Comparison of ENCODE assay signal across 23 cellular contexts in genomic region chr10:24475598-24475997, GRCh38.
A peak's percentile ranks its signal among the peaks of the same experiment; 100 is the strongest.
DNase-seq lines count a peak whose midpoint lies in the region; ATAC-seq, FAIRE-seq and TF ChIP-seq lines count a peak whose summit lies in the region.
"Had no signal": no experiment of that assay in that cellular context is flagged by ENCODE, and none has a peak within 500 bp of the region (broad histone marks: within the 10 kb centered on the region; RNA-seq: fewer than 3 reads in every experiment).

No MANE protein-coding gene starts in this region.

- no peak overlapping the region for H3K23ac ChIP-seq in trophoblast cell (ENCODE audit: low read length)

- H3K4me2 ChIP-seq in HepG2 (ENCODE audit: low read depth, low read length) (no peak overlapping the region), trophoblast cell (ENCODE audit: low read length) (no peak overlapping the region)
- H3K4me2 ChIP-seq: A549; BLaER1 treated with 17β-estradiol and CSF1 and Interleukin-3, amounts not matched to agents 10 nM and 100 nM had no signal

- H2AK5ac ChIP-seq in trophoblast cell (ENCODE audit: low read length), result no peak overlapping the region

- no peak overlapping the region for H3K27ac Mint-ChIP-seq in activated T-helper 1 cell treated with anti-CD3 and anti-CD28 coated beads, Interleukin-12 subunit alpha, Interleukin-12 subunit beta, Interleukin-2, Interleukin-4 antibody, amounts not matched to agents 30 ng/mL and 10 ng/mL and 1 ng/mL, durations not matched to agents 14 hours and 24 hours and 36 hours
- H3K27ac Mint-ChIP-seq: B cell; CD4-positive, alpha-beta T cell; CD8-positive, alpha-beta T cell had no signal

- in situ Hi-C loops in HepG2 (cut with HindIII; ENCODE audit: extremely low pct_ligation_motif_present, low pct_unique_long_range_greater_than_20kb), result no loop called here

- H3K14ac ChIP-seq in trophoblast cell (ENCODE audit: low read length), result no peak overlapping the region

- no peak overlapping the region for H2BK120ac ChIP-seq in trophoblast cell (ENCODE audit: insufficient read depth, low read length, poor library complexity)

- H3K9me3 ChIP-seq in HepG2 (ENCODE audit: low read length) (no peaks in the 10 kb centered on the region), right lobe of liver (no peaks in the 10 kb centered on the region), trophoblast cell (ENCODE audit: insufficient read depth, low read depth, low read length) (peaks cover 3% of the 10 kb centered on the region)
- H3K9me3 ChIP-seq: A549 had no signal

- POLR2A ChIA-PET in HepG2 (lab: Yijun Ruan, JAX), result no interaction called here

- no peaks in the 10 kb centered on the region for H3K4me1 Mint-ChIP-seq in activated T-helper 1 cell treated with anti-CD3 and anti-CD28 coated beads, Interleukin-12 subunit alpha, Interleukin-12 subunit beta, Interleukin-2, Interleukin-4 antibody, amounts not matched to agents 30 ng/mL and 10 ng/mL and 1 ng/mL, durations not matched to agents 14 hours and 24 hours and 36 hours (ENCODE audit: low read depth)
- H3K4me1 Mint-ChIP-seq: B cell had no signal

- no peak overlapping the region for H3K4me3 ChIP-seq in HepG2 (replicated peaks in 1 of 3; ENCODE audit: insufficient read depth in 1 of 3, low read depth in 2 of 3, low read length in 3 of 3)
- H3K4me3 ChIP-seq in right lobe of liver, result no peak overlapping the region
- no peak overlapping the region for H3K4me3 ChIP-seq in trophoblast cell (ENCODE audit: low read depth, low read length)
- H3K4me3 ChIP-seq: A549; BLaER1 treated with 17β-estradiol and CSF1 and Interleukin-3, amounts not matched to agents 10 nM and 100 nM had no signal

- H4K91ac ChIP-seq in trophoblast cell (ENCODE audit: low read depth, low read length), result no peak overlapping the region

- H4K20me1 ChIP-seq in HepG2 (ENCODE audit: insufficient read depth, low read length), result no peaks in the 10 kb centered on the region

- H3K18ac ChIP-seq in trophoblast cell (ENCODE audit: low read length), result no peak overlapping the region

- TF ChIP-seq RAD21 in HepG2 (CRISPR knock-in tag; IDR thresholded peaks at IDR 0.05), result no peak

- H3K9me3 Mint-ChIP-seq in activated T-helper 1 cell treated with anti-CD3 and anti-CD28 coated beads, Interleukin-12 subunit alpha, Interleukin-12 subunit beta, Interleukin-2, Interleukin-4 antibody, amounts not matched to agents 30 ng/mL and 10 ng/mL and 1 ng/mL, durations not matched to agents 14 hours and 24 hours and 36 hours, result peaks cover 34% of the 10 kb centered on the region

- H3K36me3 ChIP-seq in HepG2 (replicated peaks in 1 of 2; ENCODE audit: control insufficient read depth in 1 of 2, insufficient read depth in 2 of 2, low read length in 2 of 2), result peaks cover 8 to 26% of the 10 kb centered on the region in 2 experiments
- peaks cover 0 to 17% (median 2%) of the 10 kb centered on the region in 4 donors for H3K36me3 ChIP-seq in right lobe of liver
- H3K36me3 ChIP-seq in trophoblast cell (ENCODE audit: control insufficient read depth in 1 of 2, insufficient read depth in 2 of 2, low read length in 2 of 2), result peaks cover 15 to 33% of the 10 kb centered on the region in 2 experiments

- no peak overlapping the region for H3K9ac ChIP-seq in HepG2 (ENCODE audit: insufficient read depth, low read depth, low read length)
- no peak overlapping the region for H3K9ac ChIP-seq in trophoblast cell (ENCODE audit: low read length)
- H3K9ac ChIP-seq: BLaER1 treated with 17β-estradiol and CSF1 and Interleukin-3, amounts not matched to agents 10 nM and 100 nM had no signal

- H3K27me3 ChIP-seq in HepG2 (ENCODE audit: control insufficient read depth in 1 of 2, insufficient read depth in 2 of 2, low read length in 2 of 2), result no peaks in the 10 kb centered on the region
- H3K27me3 ChIP-seq in right lobe of liver, result no peaks in the 10 kb centered on the region
- no peaks in the 10 kb centered on the region for H3K27me3 ChIP-seq in trophoblast cell (ENCODE audit: insufficient read depth, low read length)
- H3K27me3 ChIP-seq: BLaER1 treated with 17β-estradiol and CSF1 and Interleukin-3, amounts not matched to agents 10 nM and 100 nM had no signal

- no peak overlapping the region for H2BK5ac ChIP-seq in trophoblast cell (ENCODE audit: low read depth, low read length, poor library complexity)

- H3K4ac ChIP-seq in trophoblast cell (ENCODE audit: low read depth, low read length), result no peak overlapping the region

- peaks cover 26% of the 10 kb centered on the region for H3K36me3 Mint-ChIP-seq in activated T-helper 1 cell treated with anti-CD3 and anti-CD28 coated beads, Interleukin-12 subunit alpha, Interleukin-12 subunit beta, Interleukin-2, Interleukin-4 antibody, amounts not matched to agents 30 ng/mL and 10 ng/mL and 1 ng/mL, durations not matched to agents 14 hours and 24 hours and 36 hours (ENCODE audit: low read depth)
- H3K36me3 Mint-ChIP-seq: CD8-positive, alpha-beta T cell had no signal

- no peak overlapping the region for H2BK12ac ChIP-seq in trophoblast cell (ENCODE audit: low read length)

- intact Hi-C loops in HepG2 (cut with micrococcal nuclease; ENCODE audit: unreplicated experiment) (no loop called here), right lobe of liver (cut with DNase I) (no loop called here)
- intact Hi-C loops in activated T-helper 1 cell treated with anti-CD3 and anti-CD28 coated beads, Interleukin-12 subunit alpha, Interleukin-12 subunit beta, Interleukin-2, Interleukin-4 antibody, amounts not matched to agents 30 ng/mL and 10 ng/mL and 1 ng/mL, durations not matched to agents 14 hours and 24 hours and 36 hours (cut with micrococcal nuclease), result no loop called here

- H3K79me2 ChIP-seq in HepG2 (ENCODE audit: insufficient read depth, low read length) (peaks cover 3% of the 10 kb centered on the region), trophoblast cell (ENCODE audit: control insufficient read depth, insufficient read depth, low read length, poor library complexity) (no peaks in the 10 kb centered on the region)

- 81% methylated on average over 3 of the region's 3 CpGs for WGBS in HepG2 (ENCODE audit: low lambda C conversion rate)
- 78% methylated on average over 3 of the region's 3 CpGs for WGBS in right lobe of liver (ENCODE audit: insufficient coverage, low coverage, low lambda C conversion rate, missing lambda C conversion rate)
- no CpG with 5 or more reads among the region's 3 CpGs for WGBS in trophoblast cell (ENCODE audit: extremely low coverage, insufficient coverage, insufficient read length)

- no peaks in the 10 kb centered on the region for H3K79me1 ChIP-seq in trophoblast cell (ENCODE audit: low read length)

- CTCF ChIA-PET in HepG2 (lab: Yijun Ruan, JAX; ENCODE audit: low intra/inter-chr PET ratio, low total read pairs), result no interaction called here

- ATAC-seq in HepG2 (no peak), right lobe of liver (no peak), GM19023 (IDR thresholded peaks at IDR 0.05; ENCODE audit: unreplicated experiment) (no peak)
- ATAC-seq: A549; CD8-positive, alpha-beta T cell had no signal

- no peaks in the 10 kb centered on the region for H3K27me3 Mint-ChIP-seq in activated T-helper 1 cell treated with anti-CD3 and anti-CD28 coated beads, Interleukin-12 subunit alpha, Interleukin-12 subunit beta, Interleukin-2, Interleukin-4 antibody, amounts not matched to agents 30 ng/mL and 10 ng/mL and 1 ng/mL, durations not matched to agents 14 hours and 24 hours and 36 hours (ENCODE audit: insufficient read depth)
- H3K27me3 Mint-ChIP-seq: B cell had no signal

- BruUV-seq in HepG2 (replicated peaks; lab: Mats Ljungman, UMichigan), result TSS peak; percentile 5

- H3K27ac ChIP-seq in HepG2 (ENCODE audit: extremely low read length, insufficient read depth, low read length) (no peak overlapping the region), right lobe of liver (no peak overlapping the region), trophoblast cell (ENCODE audit: low read depth, low read length) (no peak overlapping the region)
- H3K27ac ChIP-seq: 22Rv1; A549; BLaER1 treated with 17β-estradiol and CSF1 and Interleukin-3, amounts not matched to agents 10 nM and 100 nM; C4-2B had no signal

- H4K8ac ChIP-seq in trophoblast cell (ENCODE audit: low read depth, low read length), result no peak overlapping the region

- no peak for TF ChIP-seq CTCF in HepG2 (CRISPR knock-in tag; IDR thresholded peaks at IDR 0.05)
- TF ChIP-seq CTCF in right lobe of liver (IDR thresholded peaks at IDR 0.05), result no peak

- no peak for TF ChIP-seq EP300 in HepG2 (IDR thresholded peaks at IDR 0.05; ENCODE audit: low read depth in 2 of 2, low read length in 2 of 2)
- no peak for TF ChIP-seq EP300 in HepG2 (CRISPR knock-in tag; IDR thresholded peaks at IDR 0.05; ENCODE audit: borderline replicate concordance)

- H4K12ac ChIP-seq in trophoblast cell (ENCODE audit: low read depth, low read length), result no peak overlapping the region

- no peaks in the 10 kb centered on the region for H3K4me1 ChIP-seq in HepG2 (ENCODE audit: insufficient read depth, low read length)
- no peaks in the 10 kb centered on the region for H3K4me1 ChIP-seq in right lobe of liver
- peaks cover 0 to 4% of the 10 kb centered on the region in 2 experiments for H3K4me1 ChIP-seq in trophoblast cell (ENCODE audit: control insufficient read depth in 1 of 2, insufficient read depth in 2 of 2, low read length in 2 of 2)
- H3K4me1 ChIP-seq: A549; BLaER1 treated with 17β-estradiol and CSF1 and Interleukin-3, amounts not matched to agents 10 nM and 100 nM had no signal

- FAIRE-seq in HepG2 (lab: Jason Lieb, UNC), result no peak
- FAIRE-seq in H54 (lab: Jason Lieb, UNC), result no peak
- FAIRE-seq: A549, D721Med, G401.6, GM18507, GM19239 had no signal

- no peak for TF ChIP-seq POLR2A in HepG2 (IDR thresholded peaks at IDR 0.05; ENCODE audit: insufficient read depth in 1 of 2, low read depth in 2 of 2, low read length in 2 of 2)
- TF ChIP-seq POLR2A in right lobe of liver (IDR thresholded peaks at IDR 0.05), result no peak
- TF ChIP-seq POLR2A in H54 (IDR thresholded peaks at IDR 0.05; ENCODE audit: low read depth, low read length), result no peak

- DNase-seq in HepG2 (ENCODE audit: low spot score), result no peak
- no peak for DNase-seq in right lobe of liver
- DNase-seq in amniotic epithelial cell (ENCODE audit: low read depth), result peak; percentile 22
- DNase-seq in trophoblast cell, result peak; percentile 37 to 71
- no peak for DNase-seq in activated T-helper 1 cell treated with anti-CD3 and anti-CD28 coated beads, Interleukin-12 subunit alpha, Interleukin-12 subunit beta, Interleukin-2, Interleukin-4 antibody, amounts not matched to agents 30 ng/mL and 10 ng/mL and 1 ng/mL, durations not matched to agents 14 hours and 24 hours and 36 hours (ENCODE audit: low spot score)
- DNase-seq in H54 (ENCODE audit: insufficient read length, low spot score), result no peak
- DNase-seq: AML-193; Caco-2; Calu3; CD4-positive, alpha-beta T cell; CD8-positive, alpha-beta T cell; DMS79 treated with DMSO at 0.1 percent for 48 hours; GF-D8 had no signal

- no peak overlapping the region for H3K4me3 Mint-ChIP-seq in activated T-helper 1 cell treated with anti-CD3 and anti-CD28 coated beads, Interleukin-12 subunit alpha, Interleukin-12 subunit beta, Interleukin-2, Interleukin-4 antibody, amounts not matched to agents 30 ng/mL and 10 ng/mL and 1 ng/mL, durations not matched to agents 14 hours and 24 hours and 36 hours
- H3K4me3 Mint-ChIP-seq: B cell; CD4-positive, alpha-beta T cell; CD8-positive, alpha-beta T cell had no signal

- H2AFZ ChIP-seq in HepG2 (ENCODE audit: low read length) (no peak overlapping the region), trophoblast cell (ENCODE audit: insufficient read depth, low read length, poor library complexity) (no peak overlapping the region)

Comparison
In these comparisons a context has a peak if more than half of its experiments do, and no peak if none do; other contexts are left out.
1. DNase-seq: peak in amniotic epithelial cell (single experiment) and trophoblast cell (2 of 2); none in HepG2 (single experiment), right lobe of liver (0 of 3), activated T-helper 1 cell treated with anti-CD3 and anti-CD28 coated beads, Interleukin-12 subunit alpha, Interleukin-12 subunit beta, Interleukin-2, Interleukin-4 antibody, amounts not matched to agents 30 ng/mL and 10 ng/mL and 1 ng/mL, durations not matched to agents 14 hours and 24 hours and 36 hours (single experiment) and H54 (single experiment).